ENCODE assay signal across 8 cellular contexts in genomic region chr10:130109796-130110235, GRCh38. TPM values are rescaled to one million over a fixed set of nuclear protein-coding genes. Genes with fewer than 3 reads are reported as not detected.
A peak's percentile ranks its signal among the peaks of the same experiment; 100 is the strongest.
DNase-seq lines count a peak whose midpoint lies in the region; ATAC-seq and TF ChIP-seq lines count a peak whose summit lies in the region.

No MANE protein-coding gene starts in this region.

- H3K4me1 Mint-ChIP-seq in osteocyte (ENCODE audit: unreplicated experiment) (peaks cover 21% of the 10 kb centered on the region), type B pancreatic cell (ENCODE audit: unreplicated experiment) (peaks cover 15% of the 10 kb centered on the region)

- TF ChIP-seq CTCF in MM.1S (IDR thresholded peaks at IDR 0.05; ENCODE audit: low read length) (peak; percentile 76), osteocyte (IDR thresholded peaks at IDR 0.05) (peak; percentile 86), type B pancreatic cell (conservative IDR thresholded peaks at IDR 0.05) (peak; percentile 89)

- no peaks in the 10 kb centered on the region for H3K9me3 ChIP-seq in MM.1S (replicated peaks; ENCODE audit: insufficient read depth, low read length)

- H3K9me2 ChIP-seq in MM.1S (replicated peaks; ENCODE audit: insufficient read depth, low read length): no peaks in the 10 kb centered on the region

- peak overlapping the region; percentile 98 for H3K4me3 Mint-ChIP-seq in osteocyte (ENCODE audit: unreplicated experiment)
- peak overlapping the region; percentile 95 for H3K4me3 Mint-ChIP-seq in type B pancreatic cell

- H3K27ac ChIP-seq in MM.1S (ENCODE audit: low read length): peak overlapping the region; percentile 78

- H3K27me3 ChIP-seq in MM.1S (replicated peaks; ENCODE audit: insufficient read depth, low read length): no peaks in the 10 kb centered on the region

- in situ Hi-C loops in SK-MEL-5 (cut with HindIII; ENCODE audit: low pct_unique_long_range_greater_than_20kb, low sequenced_read_pairs): no loop called here

- peak overlapping the region; percentile 96 for H3K4me2 ChIP-seq in MM.1S (ENCODE audit: low read depth, low read length)

- peak overlapping the region; percentile 97 for H2AFZ ChIP-seq in MM.1S (ENCODE audit: low read length)

- peak overlapping the region; percentile 92 for H3K4me3 ChIP-seq in MM.1S (ENCODE audit: low read length)

- no peaks in the 10 kb centered on the region for H3K36me3 ChIP-seq in MM.1S (replicated peaks; ENCODE audit: insufficient read depth, low read length)

- ATAC-seq in GM19463 (IDR thresholded peaks at IDR 0.05; ENCODE audit: unreplicated experiment): no peak

- peaks cover 16% of the 10 kb centered on the region for H3K79me2 ChIP-seq in MM.1S (ENCODE audit: low read length)

- H3K9me3 Mint-ChIP-seq in osteocyte (ENCODE audit: unreplicated experiment) (no peaks in the 10 kb centered on the region), type B pancreatic cell (no peaks in the 10 kb centered on the region)

- H3F3A ChIP-seq in MM.1S (ENCODE audit: insufficient read depth, low read length): no peaks in the 10 kb centered on the region

- H3K27me3 Mint-ChIP-seq in osteocyte (ENCODE audit: unreplicated experiment): no peaks in the 10 kb centered on the region
- H3K27me3 Mint-ChIP-seq in type B pancreatic cell: peaks cover 3% of the 10 kb centered on the region

- H3K4me1 ChIP-seq in MM.1S (ENCODE audit: low read length): peaks cover 6% of the 10 kb centered on the region; the same call in 1 of the 2 replicates

- intact Hi-C loops in head of caudate nucleus (cut with DNase I): no loop called here

- DNase-seq in GF-D8 (lab: John Stamatoyannopoulos, UW) (peak; percentile 58), MM.1S (peak; percentile 76), SK-MEL-5 (ENCODE audit: low read depth, low spot score) (peak; percentile 80), head of caudate nucleus (peak in 40 of 42 donors; percentile 11 to 89 (median 70)), osteocyte (ENCODE audit: extremely low spot score, unreplicated experiment) (peak; percentile 91), type B pancreatic cell (ENCODE audit: extremely low spot score, unreplicated experiment) (peak; percentile 77)
- peak; percentile 41 for DNase-seq in activated naive CD8-positive, alpha-beta T cell treated with anti-CD3 and anti-CD28 coated beads, Interleukin-2, amount 50 U/mL, for 16 hours (ENCODE audit: low read depth, low spot score)

- H3K9ac ChIP-seq in MM.1S (ENCODE audit: low read length): peak overlapping the region; percentile 91

- no peaks in the 10 kb centered on the region for H4K20me1 ChIP-seq in MM.1S (ENCODE audit: insufficient read depth, low read length)

- peak overlapping the region; percentile 98 for H3K27ac Mint-ChIP-seq in osteocyte (ENCODE audit: unreplicated experiment)
- H3K27ac Mint-ChIP-seq in type B pancreatic cell: peak overlapping the region; percentile 99

- H3K36me3 Mint-ChIP-seq in osteocyte (ENCODE audit: unreplicated experiment) (no peaks in the 10 kb centered on the region), type B pancreatic cell (peaks cover 9% of the 10 kb centered on the region)

RNA-seq across cellular contexts. Expression of gene C10orf143, which starts 0.8 kb away (rescaled TPM):
- 0.08 and 0.42 TPM in 2 replicates for total RNA-seq in SK-MEL-5 (2014; rRNA removed; shearing (Covaris generic))
- polyA plus RNA-seq in SK-MEL-5 (2015; cell fraction: cytosol; rRNA removed): 0.40 and 1.6 TPM in 2 replicates
- polyA plus RNA-seq in SK-MEL-5 (2015; cell fraction: nucleus; rRNA removed): 0.80 and 2.7 TPM in 2 replicates
- 2.9 and 4.1 TPM in 2 replicates for total RNA-seq in osteocyte
- 1.8 and 3.0 TPM in 2 replicates for total RNA-seq in type B pancreatic cell (ENCODE audit: low replicate concordance)

RNA-seq across cellular contexts. Expression of gene GLRX3, which starts 26.4 kb away (rescaled TPM):
- 127 and 129 TPM in 2 replicates for total RNA-seq in SK-MEL-5 (2014; rRNA removed; shearing (Covaris generic))
- 85.4 and 88.3 TPM in 2 replicates for polyA plus RNA-seq in SK-MEL-5 (2015; cell fraction: cytosol; rRNA removed)
- 26.2 and 28.4 TPM in 2 replicates for polyA plus RNA-seq in SK-MEL-5 (2015; cell fraction: nucleus; rRNA removed)
- 58.7 and 61.2 TPM in 2 replicates for total RNA-seq in osteocyte
- total RNA-seq in type B pancreatic cell (ENCODE audit: low replicate concordance): 73.2 and 77.4 TPM in 2 replicates

Comparison
In these comparisons a context has a peak if more than half of its experiments do, and no peak if none do; other contexts are left out.
1. DNase-seq: peak in every context shown above with its lines; median percentile 91 in osteocyte; 80 in SK-MEL-5; 77 in type B pancreatic cell; 76 in MM.1S; 70 in head of caudate nucleus; 58 in GF-D8; 41 in activated naive CD8-positive, alpha-beta T cell treated with anti-CD3 and anti-CD28 coated beads, Interleukin-2, amount 50 U/mL, for 16 hours.